In the genomic region with DNA sequence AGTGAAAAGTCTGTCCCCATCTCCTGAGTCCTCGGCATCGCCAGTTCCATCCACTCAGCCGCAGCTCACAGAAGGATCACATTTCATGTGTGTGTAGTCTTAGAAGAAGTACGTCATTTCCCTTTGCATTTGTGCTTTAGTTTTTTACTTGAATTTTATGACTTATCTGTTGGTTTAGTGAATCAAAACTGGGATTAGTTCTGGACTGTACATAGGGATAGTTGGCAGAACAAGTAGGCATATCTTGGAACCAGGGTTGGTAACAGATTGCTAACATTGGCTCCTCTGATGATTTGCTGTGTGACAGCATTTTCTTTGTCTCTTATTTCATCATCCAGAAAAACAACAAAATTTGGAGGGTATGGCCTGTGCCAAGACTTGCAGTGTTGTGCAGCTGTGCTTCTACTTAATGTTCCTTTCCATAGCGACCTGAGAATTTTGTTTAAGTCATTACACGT, we compare ENCODE assay signal across 1 cellular context.
TF ChIP-seq lines count a peak whose summit lies in the region.

No MANE protein-coding gene starts in this region.

TF ChIP-seq in IMR-90, 13 proteins besides CTCF, POLR2A, EP300 and RAD21 (continued from another document):
- TF ChIP-seq, protein P1, sequence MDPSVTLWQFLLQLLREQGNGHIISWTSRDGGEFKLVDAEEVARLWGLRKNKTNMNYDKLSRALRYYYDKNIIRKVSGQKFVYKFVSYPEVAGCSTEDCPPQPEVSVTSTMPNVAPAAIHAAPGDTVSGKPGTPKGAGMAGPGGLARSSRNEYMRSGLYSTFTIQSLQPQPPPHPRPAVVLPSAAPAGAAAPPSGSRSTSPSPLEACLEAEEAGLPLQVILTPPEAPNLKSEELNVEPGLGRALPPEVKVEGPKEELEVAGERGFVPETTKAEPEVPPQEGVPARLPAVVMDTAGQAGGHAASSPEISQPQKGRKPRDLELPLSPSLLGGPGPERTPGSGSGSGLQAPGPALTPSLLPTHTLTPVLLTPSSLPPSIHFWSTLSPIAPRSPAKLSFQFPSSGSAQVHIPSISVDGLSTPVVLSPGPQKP (IDR thresholded peaks at IDR 0.05; ENCODE audit: borderline replicate concordance, low read depth, low read length) = no peak
